Comparison of ENCODE assay signal across 19 cellular contexts in genomic region chr14:37428954-37429353, GRCh38.
"Had no signal": no experiment of that assay in that cellular context is flagged by ENCODE, and none has a peak within 500 bp of the region (broad histone marks: within the 10 kb centered on the region; RNA-seq: fewer than 3 reads in every experiment).

No MANE protein-coding gene starts in this region.

- H3K9me3 Mint-ChIP-seq: neural progenitor cell had no signal

- H3K27me3 ChIP-seq: hepatocyte, neural progenitor cell had no signal

- H2AFZ ChIP-seq: hepatocyte, neural progenitor cell had no signal

- H3K4me3 Mint-ChIP-seq: activated naive CD4-positive, alpha-beta T cell treated with anti-CD3 and anti-CD28 coated beads, Interleukin-2, amount 10 ng/mL, durations not matched to agents 7 days and 5 days; naive B cell; neural progenitor cell; stimulated activated naive B cell treated with anti-CD40 and anti-IgM and Interleukin-4, amounts not matched to agents 10 μg/mL and 1 μg/mL and 100 μg/mL, for 72 hours; T-helper 1 cell treated with Interleukin-12 subunit alpha and Interleukin-12 subunit beta and Interleukin-4 antibody, amounts not matched to agents 30 μg/mL and 1 μg/mL, for 36 hours had no signal

- H3K4me2 ChIP-seq: hepatocyte, neural progenitor cell had no signal

- H3K4me1 ChIP-seq: neural progenitor cell had no signal

- H3K79me2 ChIP-seq: hepatocyte had no signal

- H3K27ac Mint-ChIP-seq: activated naive CD4-positive, alpha-beta T cell treated with anti-CD3 and anti-CD28 coated beads, Interleukin-2, amount 10 ng/mL, durations not matched to agents 7 days and 5 days; naive B cell; neural progenitor cell; stimulated activated naive B cell treated with anti-CD40 and anti-IgM and Interleukin-4, amounts not matched to agents 10 μg/mL and 1 μg/mL and 100 μg/mL, for 72 hours; T-helper 1 cell treated with Interleukin-12 subunit alpha and Interleukin-12 subunit beta and Interleukin-4 antibody, amounts not matched to agents 30 μg/mL and 1 μg/mL, for 36 hours had no signal

- H3K27ac ChIP-seq: hepatocyte, neural progenitor cell had no signal

- H3K4me3 ChIP-seq: hepatocyte, neural progenitor cell had no signal

- FAIRE-seq: urothelium cell line had no signal

- H3K4me1 Mint-ChIP-seq: activated naive CD4-positive, alpha-beta T cell treated with anti-CD3 and anti-CD28 coated beads, Interleukin-2, amount 10 ng/mL, durations not matched to agents 7 days and 5 days; naive B cell; neural progenitor cell; stimulated activated naive B cell treated with anti-CD40 and anti-IgM and Interleukin-4, amounts not matched to agents 10 μg/mL and 1 μg/mL and 100 μg/mL, for 72 hours had no signal

- DNase-seq: activated CD4-positive, alpha-beta T cell treated with anti-CD3 and anti-CD28 coated beads, Interleukin-2, amount 50 U/mL, for 1 hour; activated CD4-positive, CD25-positive, alpha-beta regulatory T cell treated with anti-CD3 and anti-CD28 coated beads, Interleukin-2, amount 50 U/mL, for 72 hours; activated CD8-positive, alpha-beta memory T cell treated with anti-CD3 and anti-CD28 coated beads, Interleukin-2, amount 50 U/mL, for 48 hours; activated effector memory CD4-positive, alpha-beta T cell treated with Interleukin-2 at 50 U/mL for 16 hours; activated naive CD4-positive, alpha-beta T cell treated with anti-CD3 and anti-CD28 coated beads, Interleukin-2, amount 10 ng/mL, durations not matched to agents 7 days and 5 days; activated T-cell treated with anti-CD3 and anti-CD28 coated beads, Interleukin-2, amount 50 U/mL, for 48 hours; aorta; cerebellar nuclear complex; cortex of kidney; effector CD4-positive, alpha-beta T cell; naive B cell; stimulated activated CD4-positive, alpha-beta T cell treated with anti-CD3 and anti-CD28 coated beads, Interleukin-4, amount 100 ng/mL, for 4 hours; stimulated activated naive B cell treated with anti-CD40 and anti-IgM and Interleukin-4, amounts not matched to agents 10 μg/mL and 1 μg/mL and 100 μg/mL, for 72 hours had no signal

- H3K36me3 Mint-ChIP-seq: activated naive CD4-positive, alpha-beta T cell treated with anti-CD3 and anti-CD28 coated beads, Interleukin-2, amount 10 ng/mL, durations not matched to agents 7 days and 5 days; naive B cell; neural progenitor cell; stimulated activated naive B cell treated with anti-CD40 and anti-IgM and Interleukin-4, amounts not matched to agents 10 μg/mL and 1 μg/mL and 100 μg/mL, for 72 hours had no signal

- H3K36me3 ChIP-seq: neural progenitor cell had no signal

- H3K27me3 Mint-ChIP-seq: activated naive CD4-positive, alpha-beta T cell treated with anti-CD3 and anti-CD28 coated beads, Interleukin-2, amount 10 ng/mL, durations not matched to agents 7 days and 5 days; naive B cell; stimulated activated naive B cell treated with anti-CD40 and anti-IgM and Interleukin-4, amounts not matched to agents 10 μg/mL and 1 μg/mL and 100 μg/mL, for 72 hours had no signal

- H3K9ac ChIP-seq: neural progenitor cell had no signal

- ATAC-seq: left lobe of liver; sciatic nerve; stimulated activated naive B cell treated with anti-CD40 and anti-IgM and Interleukin-4, amounts not matched to agents 10 μg/mL and 1 μg/mL and 100 μg/mL, for 72 hours had no signal
